ENCODE assay signal across 19 cellular contexts in the genomic region with DNA sequence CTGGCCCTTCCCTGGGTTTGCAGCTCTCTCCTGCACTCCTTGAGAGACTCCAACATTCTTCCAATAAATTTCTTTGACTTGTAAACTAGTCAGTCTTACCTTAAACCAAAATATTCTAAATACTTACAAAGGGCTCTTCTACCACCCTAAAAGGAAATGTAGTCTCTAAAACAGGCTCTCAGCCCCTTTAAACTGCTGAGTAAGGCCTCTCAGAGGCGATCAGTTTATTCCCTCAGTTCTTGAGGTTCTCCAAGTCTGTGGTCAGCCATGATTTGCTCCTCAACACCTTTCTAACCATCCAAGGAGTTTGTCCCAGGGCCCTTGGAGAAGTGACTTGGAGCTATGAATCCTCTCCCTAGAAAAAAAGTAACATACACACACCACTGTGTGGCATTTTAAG.
DNase-seq lines count a peak whose midpoint lies in the region; ATAC-seq, FAIRE-seq and TF ChIP-seq lines count a peak whose summit lies in the region.
"Had no signal": no experiment of that assay in that cellular context is flagged by ENCODE, and none has a peak within 500 bp of the region (broad histone marks: within the 10 kb centered on the region; RNA-seq: fewer than 3 reads in every experiment).

No MANE protein-coding gene starts in this region.

- H3K27me3 ChIP-seq in K562 (ENCODE audit: control insufficient read depth in 2 of 2, insufficient read depth in 2 of 2, low read length in 2 of 2) (peaks cover 36 to 65% of the 10 kb centered on the region in 2 experiments), gastrocnemius medialis (no peaks in the 10 kb centered on the region)

- no peaks in the 10 kb centered on the region for H3K4me1 Mint-ChIP-seq in stimulated activated naive CD8-positive, alpha-beta T cell treated with anti-CD3 and anti-CD28 coated beads, Interleukin-15, amount 100 ng/mL, for 72 hours
- H3K4me1 Mint-ChIP-seq: CD4-positive, alpha-beta memory T cell had no signal

- no peaks in the 10 kb centered on the region for H3K27me3 Mint-ChIP-seq in stimulated activated naive CD8-positive, alpha-beta T cell treated with anti-CD3 and anti-CD28 coated beads, Interleukin-15, amount 100 ng/mL, for 72 hours

- 5% methylated on average over 1 of the region's 1 CpG for WGBS in K562 (ENCODE audit: insufficient coverage, low coverage, missing lambda C conversion rate)

- H3K36me3 ChIP-seq in K562 (ENCODE audit: control insufficient read depth, insufficient read depth, low read length) (no peaks in the 10 kb centered on the region), gastrocnemius medialis (peaks cover 0 to 7% of the 10 kb centered on the region in 2 donors)
- H3K36me3 ChIP-seq: HAP-1 had no signal

- no peak for FAIRE-seq in K562 (lab: Jason Lieb, UNC)
- FAIRE-seq: GM12891, GM18507, H54 had no signal

- H4K20me1 ChIP-seq in K562 (replicated peaks; ENCODE audit: control insufficient read depth, insufficient read depth, low read length), result no peaks in the 10 kb centered on the region

- peaks cover 0 to 7% of the 10 kb centered on the region in 2 experiments; a peak in 3 of 5 replicates for H3K4me1 ChIP-seq in K562 (replicated peaks in 1 of 2; ENCODE audit: control insufficient read depth in 2 of 2, insufficient read depth in 2 of 2, low read length in 2 of 2)
- peaks cover 15 to 39% of the 10 kb centered on the region in 2 donors for H3K4me1 ChIP-seq in gastrocnemius medialis
- H3K4me1 ChIP-seq: HAP-1 had no signal

- no peak overlapping the region for H3K4me3 Mint-ChIP-seq in stimulated activated naive CD8-positive, alpha-beta T cell treated with anti-CD3 and anti-CD28 coated beads, Interleukin-15, amount 100 ng/mL, for 72 hours
- H3K4me3 Mint-ChIP-seq: CD4-positive, alpha-beta memory T cell; HFFc6 had no signal

- TF ChIP-seq EP300 in K562 (IDR thresholded peaks at IDR 0.05; ENCODE audit: low read length), result no peak

- H3K9me1 ChIP-seq in K562 (ENCODE audit: control insufficient read depth, insufficient read depth, low read length), result no peaks in the 10 kb centered on the region

- H3K4me3 ChIP-seq in K562, result no peak overlapping the region
- H3K4me3 ChIP-seq in gastrocnemius medialis, result no peak overlapping the region
- H3K4me3 ChIP-seq: HAP-1 had no signal

- no peaks in the 10 kb centered on the region for H3K79me2 ChIP-seq in K562 (ENCODE audit: control insufficient read depth, insufficient read depth, low read length)

- in situ Hi-C loops in K562 (cut with MboI), result no loop called here
- in situ Hi-C loops in gastrocnemius medialis (cut with MboI; ENCODE audit: low sequenced_read_pairs in 4 of 4), result no loop called here

- no peak overlapping the region for H3K4me2 ChIP-seq in K562 (ENCODE audit: insufficient read depth, low read length)

- peak overlapping the region; percentile 48 to 69 for H3K27ac Mint-ChIP-seq in stimulated activated naive CD8-positive, alpha-beta T cell treated with anti-CD3 and anti-CD28 coated beads, Interleukin-15, amount 100 ng/mL, for 72 hours
- H3K27ac Mint-ChIP-seq: CD4-positive, alpha-beta memory T cell; HFFc6 had no signal

- no peaks in the 10 kb centered on the region for H3K9me3 Mint-ChIP-seq in stimulated activated naive CD8-positive, alpha-beta T cell treated with anti-CD3 and anti-CD28 coated beads, Interleukin-15, amount 100 ng/mL, for 72 hours
- H3K9me3 Mint-ChIP-seq: HFFc6 had no signal

- H3K9ac ChIP-seq in K562 (ENCODE audit: insufficient read depth in 1 of 2, low read depth in 2 of 2, low read length in 2 of 2), result no peak overlapping the region

- DNase-seq in stimulated activated naive CD8-positive, alpha-beta T cell treated with anti-CD3 and anti-CD28 coated beads, Interleukin-15, amount 100 ng/mL, for 72 hours, result no peak
- no peak for DNase-seq in stimulated activated naive CD8-positive, alpha-beta T cell treated with anti-CD3 and anti-CD28 coated beads, Interleukin-15, Interleukin-2, amounts not matched to agents 100 U/mL and 50 U/mL, for 24 hours
- DNase-seq in K562 (ENCODE audit: extremely low read depth in 1 of 4, low spot score in 3 of 4) (no peak), gastrocnemius medialis (no peak), Right ventricle myocardium superior (no peak), NCI-H2227 (lab: John Stamatoyannopoulos, UW; ENCODE audit: unreplicated experiment) (no peak)
- DNase-seq: 8988T; Calu3; CD4-positive, alpha-beta memory T cell; COR-L47; DMS53; DMS79 treated with DMSO at 0.1 percent for 48 hours; GF-D8; GOT3; HFFc6 had no signal

- intact Hi-C loops in K562 (cut with micrococcal nuclease), result no loop called here
- intact Hi-C loops in gastrocnemius medialis (cut with DNase I; ENCODE audit: low total_unique reads), result no loop called here
- intact Hi-C loops in Right ventricle myocardium superior (cut with DNase I), result no loop called here

- CTCF ChIA-PET in K562 (lab: Yijun Ruan, JAX; ENCODE audit: low intra/inter-chr PET ratio), result no interaction called here

- no peak for TF ChIP-seq RAD21 in K562 (CRISPR knock-in tag; conservative IDR thresholded peaks at IDR 0.05 in 1 of 2, IDR thresholded peaks at IDR 0.05 in 1 of 2)

- no peaks in the 10 kb centered on the region for H3K9me3 ChIP-seq in K562 (replicated peaks; ENCODE audit: control insufficient read depth, insufficient read depth, low read depth, low read length)
- H3K9me3 ChIP-seq in gastrocnemius medialis, result no peaks in the 10 kb centered on the region
- H3K9me3 ChIP-seq: HAP-1 had no signal

- TF ChIP-seq CTCF in K562 (IDR thresholded peaks at IDR 0.05 in 2 of 3, conservative IDR thresholded peaks at IDR 0.05 in 1 of 3; ENCODE audit: insufficient read depth in 2 of 3, low read depth in 1 of 3, low read length in 3 of 3) (no peak), gastrocnemius medialis (IDR thresholded peaks at IDR 0.05 in 4 of 5, conservative IDR thresholded peaks at IDR 0.05 in 1 of 5) (no peak)

- no peak overlapping the region for H2AFZ ChIP-seq in K562 (ENCODE audit: low read depth, low read length)

- no TSS peak for BruUV-seq in K562 (replicated peaks; lab: Mats Ljungman, UMichigan)

- H3K27ac ChIP-seq in K562 (ENCODE audit: extremely low read depth, low read depth, low read length) (no peak overlapping the region), gastrocnemius medialis (peak overlapping the region; percentile 26 to 76 (median 61))

- POLR2A ChIA-PET in K562 (lab: Yijun Ruan, JAX), result interaction anchor here (1.1 kb wide), 1 partner anchor 9 kb away, joined by 4 read pairs; no protein-coding TSS in a partner anchor

- no peak for ATAC-seq in stimulated activated naive CD8-positive, alpha-beta T cell treated with anti-CD3 and anti-CD28 coated beads, Interleukin-15, amount 100 ng/mL, for 72 hours
- no peak for ATAC-seq in stimulated activated naive CD8-positive, alpha-beta T cell treated with anti-CD3 and anti-CD28 coated beads, Interleukin-15, Interleukin-2, amounts not matched to agents 100 U/mL and 50 U/mL, for 24 hours
- ATAC-seq in K562 (no peak), gastrocnemius medialis (no peak), Right ventricle myocardium superior (ENCODE audit: poor library complexity) (no peak)

- no peak for TF ChIP-seq POLR2A in K562 (conservative IDR thresholded peaks at IDR 0.05)
- TF ChIP-seq POLR2A in gastrocnemius medialis (IDR thresholded peaks at IDR 0.05), result no peak

TF ChIP-seq in K562, 482 proteins besides CTCF, POLR2A, EP300 and RAD21:
- TF ChIP-seq MAFG (tag; conservative IDR thresholded peaks at IDR 0.05), result peak; percentile 67
- TF ChIP-seq XRCC3 (IDR thresholded peaks at IDR 0.05), result no peak
- peak; percentile 49 for TF ChIP-seq MAFF (IDR thresholded peaks at IDR 0.05; ENCODE audit: low read length)
- no peak for TF ChIP-seq DDX20 (tag; IDR thresholded peaks at IDR 0.05; ENCODE audit: low read depth)
- TF ChIP-seq MAFK (IDR thresholded peaks at IDR 0.05; ENCODE audit: low read length), result peak; percentile 21; the same call in 1 of the 2 replicates
- TF ChIP-seq ZNF316 (IDR thresholded peaks at IDR 0.05), result peak; percentile 67
- TF ChIP-seq C11orf30 (IDR thresholded peaks at IDR 0.05; ENCODE audit: low read depth), result peak; percentile 60; the same call in 1 of the 2 replicates
- no peak for TF ChIP-seq OTX1 (CRISPR knock-in tag; IDR thresholded peaks at IDR 0.05)
- TF ChIP-seq SRSF7 (optimal IDR thresholded peaks at IDR 0.05; ENCODE audit: low read depth, low read length), result no peak
